In the genomic region with DNA sequence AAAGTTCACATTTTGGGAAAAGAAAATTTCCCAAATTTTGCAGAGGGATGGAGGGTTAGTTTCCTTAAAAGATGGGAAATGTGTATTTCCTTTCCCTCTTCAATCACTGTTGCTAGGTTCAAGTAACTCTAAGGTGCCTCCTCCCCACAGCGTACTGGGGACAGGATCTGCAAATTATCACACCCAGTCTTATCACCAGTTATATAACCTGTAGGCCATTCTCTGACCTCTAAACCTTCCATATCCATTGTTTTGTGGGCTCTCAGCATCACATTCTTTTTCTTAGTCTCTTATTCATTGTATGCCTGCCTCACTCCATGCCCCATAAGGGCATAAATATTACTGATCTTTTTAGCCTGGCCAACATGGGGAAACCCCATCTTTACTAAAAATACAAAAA, we compare ENCODE assay signal across 25 cellular contexts.
"Had no signal": no experiment of that assay in that cellular context is flagged by ENCODE, and none has a peak within 500 bp of the region (broad histone marks: within the 10 kb centered on the region; RNA-seq: fewer than 3 reads in every experiment).

No MANE protein-coding gene starts in this region.

- H3K9ac ChIP-seq: neural progenitor cell, parathyroid adenoma had no signal

- ATAC-seq: natural killer cell; psoas muscle; right cardiac atrium; sciatic nerve; stimulated activated effector memory CD8-positive, alpha-beta T cell treated with anti-CD3 and anti-CD28 coated beads, Interleukin-12 subunit alpha, Interleukin-12 subunit beta, amount 100 ng/mL, for 72 hours; stimulated activated naive B cell treated with anti-CD40 and anti-IgM and Interleukin-4, amounts not matched to agents 10 μg/mL and 1 μg/mL and 100 μg/mL, for 72 hours had no signal

- H3K36me3 ChIP-seq: neural progenitor cell, ovary, stomach, thoracic aorta, thyroid gland, tibial nerve, upper lobe of left lung, vagina had no signal

- H2AFZ ChIP-seq: neural progenitor cell, parathyroid adenoma had no signal

- H3K9me3 ChIP-seq: ovary, psoas muscle, stomach, thoracic aorta, thyroid gland, tibial nerve, upper lobe of left lung, vagina had no signal

- H3K4me3 ChIP-seq: neural progenitor cell, ovary, psoas muscle, skin epidermis, stomach, thoracic aorta, thyroid gland, tibial nerve, upper lobe of left lung, vagina had no signal

- H3K27ac ChIP-seq: neural progenitor cell, ovary, parathyroid adenoma, psoas muscle, skin epidermis, stomach, thoracic aorta, thyroid gland, tibial nerve, upper lobe of left lung, vagina had no signal

- FAIRE-seq: urothelium cell line had no signal

- H3K4me2 ChIP-seq: neural progenitor cell had no signal

- DNase-seq: natural killer cell; occipital lobe; ovary; posterior cingulate gyrus; psoas muscle; right cardiac atrium; stimulated activated CD4-positive, alpha-beta T cell treated with anti-CD3 and anti-CD28 coated beads, Interleukin-15, amount 100 ng/mL, for 24 hours; stimulated activated CD4-positive, alpha-beta T cell treated with anti-CD3 and anti-CD28 coated beads, Interleukin-2, amount 100 ng/mL, for 24 hours; stimulated activated CD4-positive, alpha-beta T cell treated with anti-CD3 and anti-CD28 coated beads, Interleukin-2, amount 100 ng/mL, for 48 hours; stimulated activated CD4-positive, alpha-beta T cell treated with anti-CD3 and anti-CD28 coated beads, Interleukin-4, amount 100 ng/mL, for 24 hours; stimulated activated naive B cell treated with anti-CD40 and anti-IgM and Interleukin-4, amounts not matched to agents 10 μg/mL and 1 μg/mL and 100 μg/mL, for 72 hours; stimulated activated naive CD4-positive, alpha-beta T cell treated with Interleukin-2 at 50 U/mL for 16 hours; stomach; thyroid gland; trophoblast cell; upper lobe of left lung had no signal

- H3K79me2 ChIP-seq: parathyroid adenoma had no signal

- H3K27me3 ChIP-seq: neural progenitor cell, ovary, stomach, thyroid gland, tibial nerve, upper lobe of left lung, vagina had no signal

- H3K4me1 ChIP-seq: neural progenitor cell had no signal
